ENCODE assay signal across 8 cellular contexts in genomic region chr1:38046333-38046883, GRCh38.
DNase-seq lines count a peak whose midpoint lies in the region; ATAC-seq and TF ChIP-seq lines count a peak whose summit lies in the region.

POU3F1 (minus strand) TSS chr1:38046793; CDS start chr1:38046743, 50 bp downstream.

- H3K4me3 ChIP-seq in iPS-11a (ENCODE audit: low read depth, low read length), result peak within 1 kb of the TSS; percentile 53
- H3K4me3 ChIP-seq in stomach smooth muscle (ENCODE audit: low read length in 2 of 2), result peak within 1 kb of the TSS; percentile 53 to 75

- H3K9ac ChIP-seq in stomach smooth muscle (ENCODE audit: low read length in 2 of 2), result peak within 1 kb of the TSS; percentile 18 to 21

- in situ Hi-C loops in GM13976 (cut with MboI; ENCODE audit: low sequenced_read_pairs, unreplicated experiment), result loop anchor here (25.0 kb wide), 1 partner anchor 766 kb away; no protein-coding TSS in a partner anchor

- TF ChIP-seq CTCF in GM13976 (IDR thresholded peaks at IDR 0.05; ENCODE audit: borderline replicate concordance, control extremely low read depth, extremely low read depth, insufficient read depth, missing control alignments), result no peak

- peaks cover 39 to 43% of the 10 kb centered on the region in 2 donors for H3K27me3 ChIP-seq in stomach smooth muscle (ENCODE audit: control insufficient read depth in 1 of 2, insufficient read depth in 2 of 2, low read length in 2 of 2)

- H3K9me3 ChIP-seq in stomach smooth muscle (ENCODE audit: control insufficient read depth in 2 of 2, low read length in 2 of 2), result no peaks in the 10 kb centered on the region

- H3K27ac ChIP-seq in stomach smooth muscle (ENCODE audit: low read length), result no peak within 1 kb of the TSS

- peaks cover 20% of the 10 kb centered on the region for H3K4me1 ChIP-seq in stomach smooth muscle (ENCODE audit: control insufficient read depth, insufficient read depth, low read length)

- peak; percentile 4 for DNase-seq in activated T-helper 1 cell treated with Interleukin-2 at 50 U/mL for 16 hours (ENCODE audit: low read depth)
- no peak for DNase-seq in NCI-H2081 treated with DMSO at 0.1 percent for 48 hours (lab: John Stamatoyannopoulos, UW)
- DNase-seq in NCI-H2196 treated with DMSO at 0.1 percent for 48 hours (lab: John Stamatoyannopoulos, UW; ENCODE audit: unreplicated experiment), result no peak
- no peak for DNase-seq in GM13976 (ENCODE audit: low spot score)

- ATAC-seq in GM18502 (IDR thresholded peaks at IDR 0.05; ENCODE audit: poor library complexity, unreplicated experiment) (peak; percentile 25), HG02884 (IDR thresholded peaks at IDR 0.05; ENCODE audit: unreplicated experiment) (peak; percentile 12)

- H3K36me3 ChIP-seq in stomach smooth muscle (ENCODE audit: control insufficient read depth in 2 of 2, insufficient read depth in 2 of 2, low read length in 2 of 2), result no peaks in the 10 kb centered on the region
